In the genomic region with DNA sequence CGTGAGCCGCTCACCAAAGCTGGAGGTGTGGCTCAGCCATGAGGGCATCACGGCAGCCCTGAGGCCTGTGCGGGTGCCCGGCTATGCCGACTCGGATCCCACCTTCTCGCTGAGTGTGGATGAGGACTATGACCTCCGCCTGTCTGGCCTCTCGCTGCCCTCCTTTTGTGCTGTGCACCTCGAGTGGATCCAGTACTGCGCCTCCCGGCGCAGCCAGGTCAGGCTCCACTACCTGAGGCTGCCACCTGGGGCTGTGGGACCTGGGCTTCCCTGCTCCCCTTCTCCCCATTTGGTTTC, we compare ENCODE assay signal across 16 cellular contexts. TPM values are rescaled to one million over a fixed set of nuclear protein-coding genes. Genes with fewer than 3 reads are reported as not detected.
DNase-seq lines count a peak whose midpoint lies in the region; ATAC-seq and TF ChIP-seq lines count a peak whose summit lies in the region.
"Had no signal": no experiment of that assay in that cellular context is flagged by ENCODE, and none has a peak within 500 bp of the region (broad histone marks: within the 10 kb centered on the region; RNA-seq: fewer than 3 reads in every experiment).

No MANE protein-coding gene starts in this region.

- peak overlapping the region; percentile 66 for H3K27ac Mint-ChIP-seq in activated CD8-positive, alpha-beta memory T cell treated with anti-CD3 and anti-CD28 coated beads, Interleukin-2, amount 10 ng/mL, durations not matched to agents 7 days and 5 days
- peak overlapping the region; percentile 50 for H3K27ac Mint-ChIP-seq in CD4-positive, alpha-beta T cell
- H3K27ac Mint-ChIP-seq in activated T-helper 17 cell treated with anti-CD3 and anti-CD28 coated beads, Interleukin-2, amount 50 U/mL, for 72 hours: peak overlapping the region; percentile 81
- peak overlapping the region; percentile 91 to 92 for H3K27ac Mint-ChIP-seq in natural killer cell

- DNase-seq in activated CD8-positive, alpha-beta memory T cell treated with anti-CD3 and anti-CD28 coated beads, Interleukin-2, amount 10 ng/mL, durations not matched to agents 7 days and 5 days: no peak
- DNase-seq in activated CD8-positive, alpha-beta memory T cell treated with anti-CD3 and anti-CD28 coated beads, Interleukin-2, amount 50 U/mL, for 48 hours: no peak
- no peak for DNase-seq in CD4-positive, alpha-beta T cell
- DNase-seq in natural killer cell (no peak), Right ventricle myocardium inferior (ENCODE audit: missing footprints) (no peak)
- no peak for DNase-seq in activated CD4-positive, alpha-beta T cell treated with anti-CD3 and anti-CD28 coated beads for 4 hours
- DNase-seq: DMS 273 treated with DMSO at 0.1 percent for 48 hours, EL, MG63, NCI-H187 treated with DMSO at 0.1 percent for 48 hours, NCI-H446, NCI-H748 treated with DMSO at 0.1 percent for 48 hours, SHP77 had no signal

- CTCF ChIA-PET in activated CD8-positive, alpha-beta memory T cell treated with anti-CD3 and anti-CD28 coated beads, Interleukin-2, amount 10 ng/mL, durations not matched to agents 7 days and 5 days (lab: Charles Lee): interaction anchor here (0.9 kb wide), 1 partner anchor 18 kb away, joined by 3 read pairs; no protein-coding TSS in a partner anchor
- CTCF ChIA-PET in CD4-positive, alpha-beta T cell (lab: Charles Lee): interaction anchor here (0.6 to 1.2 kb wide), 2 partner anchors 10 to 77 kb away, joined by 3 read pairs; no protein-coding TSS in a partner anchor

- no peaks in the 10 kb centered on the region for H3K9me3 Mint-ChIP-seq in activated CD8-positive, alpha-beta memory T cell treated with anti-CD3 and anti-CD28 coated beads, Interleukin-2, amount 10 ng/mL, durations not matched to agents 7 days and 5 days (ENCODE audit: low read depth)
- no peaks in the 10 kb centered on the region for H3K9me3 Mint-ChIP-seq in CD4-positive, alpha-beta T cell
- no peaks in the 10 kb centered on the region for H3K9me3 Mint-ChIP-seq in activated T-helper 17 cell treated with anti-CD3 and anti-CD28 coated beads, Interleukin-2, amount 50 U/mL, for 72 hours
- H3K9me3 Mint-ChIP-seq in natural killer cell: no peaks in the 10 kb centered on the region

- H3K27ac ChIP-seq in CD4-positive, alpha-beta T cell (ENCODE audit: low read depth, low read length): no peak overlapping the region
- H3K27ac ChIP-seq: KMS-11 had no signal

- peaks cover 13% of the 10 kb centered on the region for H3K36me3 Mint-ChIP-seq in activated CD8-positive, alpha-beta memory T cell treated with anti-CD3 and anti-CD28 coated beads, Interleukin-2, amount 10 ng/mL, durations not matched to agents 7 days and 5 days
- peaks cover 63% of the 10 kb centered on the region for H3K36me3 Mint-ChIP-seq in CD4-positive, alpha-beta T cell (ENCODE audit: low read depth)
- H3K36me3 Mint-ChIP-seq in activated T-helper 17 cell treated with anti-CD3 and anti-CD28 coated beads, Interleukin-2, amount 50 U/mL, for 72 hours (ENCODE audit: low read depth): peaks cover 67% of the 10 kb centered on the region
- H3K36me3 Mint-ChIP-seq in natural killer cell: no peaks in the 10 kb centered on the region

- intact Hi-C loops in CD4-positive, alpha-beta T cell (cut with DNase I, micrococcal nuclease): no loop called here
- intact Hi-C loops in natural killer cell (cut with micrococcal nuclease): no loop called here
- intact Hi-C loops in Right ventricle myocardium inferior (cut with DNase I): no loop called here

- H3K4me3 Mint-ChIP-seq in activated CD8-positive, alpha-beta memory T cell treated with anti-CD3 and anti-CD28 coated beads, Interleukin-2, amount 10 ng/mL, durations not matched to agents 7 days and 5 days: no peak overlapping the region
- H3K4me3 Mint-ChIP-seq in CD4-positive, alpha-beta T cell: no peak overlapping the region
- no peak overlapping the region for H3K4me3 Mint-ChIP-seq in activated T-helper 17 cell treated with anti-CD3 and anti-CD28 coated beads, Interleukin-2, amount 50 U/mL, for 72 hours
- peak overlapping the region; percentile 71 for H3K4me3 Mint-ChIP-seq in natural killer cell

- H3K4me1 Mint-ChIP-seq in activated CD8-positive, alpha-beta memory T cell treated with anti-CD3 and anti-CD28 coated beads, Interleukin-2, amount 10 ng/mL, durations not matched to agents 7 days and 5 days: peaks cover 34% of the 10 kb centered on the region
- H3K4me1 Mint-ChIP-seq in CD4-positive, alpha-beta T cell (ENCODE audit: low read depth): peaks cover 34% of the 10 kb centered on the region
- no peaks in the 10 kb centered on the region for H3K4me1 Mint-ChIP-seq in activated T-helper 17 cell treated with anti-CD3 and anti-CD28 coated beads, Interleukin-2, amount 50 U/mL, for 72 hours
- peaks cover 32 to 36% of the 10 kb centered on the region in 2 donors for H3K4me1 Mint-ChIP-seq in natural killer cell

- POLR2A ChIA-PET in CD4-positive, alpha-beta T cell (lab: Charles Lee): interaction anchor here (0.7 to 1.6 kb wide), 3 partner anchors 19 to 29 kb away, joined by 3 to 6 read pairs (median 3); a partner anchor contains a TSS

- no peaks in the 10 kb centered on the region for H3K27me3 ChIP-seq in CD4-positive, alpha-beta T cell (ENCODE audit: control insufficient read depth, insufficient read depth, low read length)
- H3K27me3 ChIP-seq: MG63 had no signal

- no peaks in the 10 kb centered on the region for H3K9me3 ChIP-seq in CD4-positive, alpha-beta T cell (ENCODE audit: control insufficient read depth, low read length)
- H3K9me3 ChIP-seq: MG63 had no signal

- ATAC-seq in activated CD8-positive, alpha-beta memory T cell treated with anti-CD3 and anti-CD28 coated beads, Interleukin-2, amount 10 ng/mL, durations not matched to agents 7 days and 5 days: no peak
- ATAC-seq in CD4-positive, alpha-beta T cell (ENCODE audit: poor library complexity): no peak
- no peak for ATAC-seq in activated T-helper 17 cell treated with anti-CD3 and anti-CD28 coated beads, Interleukin-2, amount 50 U/mL, for 72 hours (replicated peaks)
- ATAC-seq in natural killer cell (peak in 2 of 3 donors; percentile 11 to 31), Right ventricle myocardium inferior (no peak), GM19351 (IDR thresholded peaks at IDR 0.05; ENCODE audit: unreplicated experiment) (no peak)

- no peaks in the 10 kb centered on the region for H3K27me3 Mint-ChIP-seq in activated CD8-positive, alpha-beta memory T cell treated with anti-CD3 and anti-CD28 coated beads, Interleukin-2, amount 10 ng/mL, durations not matched to agents 7 days and 5 days
- H3K27me3 Mint-ChIP-seq in CD4-positive, alpha-beta T cell: no peaks in the 10 kb centered on the region
- H3K27me3 Mint-ChIP-seq in activated T-helper 17 cell treated with anti-CD3 and anti-CD28 coated beads, Interleukin-2, amount 50 U/mL, for 72 hours: no peaks in the 10 kb centered on the region
- no peaks in the 10 kb centered on the region for H3K27me3 Mint-ChIP-seq in natural killer cell (ENCODE audit: low read depth in 2 of 2)

- TF ChIP-seq CTCF in CD4-positive, alpha-beta T cell (IDR thresholded peaks at IDR 0.05): no peak
- no peak for TF ChIP-seq CTCF in natural killer cell (IDR thresholded peaks at IDR 0.05)

RNA-seq across cellular contexts. Expression of a gene that starts 3.8 kb away (rescaled TPM):
- 100 to 1,000 TPM; 188 to 267 TPM for total RNA-seq in activated CD8-positive, alpha-beta memory T cell treated with anti-CD3 and anti-CD28 coated beads, Interleukin-2, amount 10 ng/mL, durations not matched to agents 7 days and 5 days
- total RNA-seq in CD4-positive, alpha-beta T cell: 100 to 1,000 TPM; 272 to 298 TPM
- 100 to 1,000 TPM; 135 to 144 TPM for total RNA-seq in activated T-helper 17 cell treated with anti-CD3 and anti-CD28 coated beads, Interleukin-2, amount 50 U/mL, for 72 hours
- total RNA-seq in natural killer cell: 100 to 1,000 TPM; 520 to 776 (median 743) TPM
- total RNA-seq in Right ventricle myocardium inferior: 28.2 TPM

RNA-seq across cellular contexts. Expression of a gene that starts 18.5 kb away (rescaled TPM):
- total RNA-seq in activated CD8-positive, alpha-beta memory T cell treated with anti-CD3 and anti-CD28 coated beads, Interleukin-2, amount 10 ng/mL, durations not matched to agents 7 days and 5 days: 10 to 100 TPM; 54.9 to 57.1 TPM
- total RNA-seq in CD4-positive, alpha-beta T cell: 10 to 100 TPM; 37.3 to 40.5 TPM
- total RNA-seq in activated T-helper 17 cell treated with anti-CD3 and anti-CD28 coated beads, Interleukin-2, amount 50 U/mL, for 72 hours: 10 to 100 TPM; 20.8 to 39.1 TPM
- total RNA-seq in natural killer cell (100 to 1,000 TPM; 101 to 105 (median 102) TPM), Right ventricle myocardium inferior (12.4 TPM)

RNA-seq across cellular contexts. Expression of a gene that starts 20.1 kb away (rescaled TPM):
- total RNA-seq in activated CD8-positive, alpha-beta memory T cell treated with anti-CD3 and anti-CD28 coated beads, Interleukin-2, amount 10 ng/mL, durations not matched to agents 7 days and 5 days: 10 to 100 TPM; 71.0 to 73.3 TPM
- 10 to 100 TPM; 45.2 to 45.8 TPM for total RNA-seq in CD4-positive, alpha-beta T cell
- 10 to 100 TPM; 64.9 to 83.2 TPM for total RNA-seq in activated T-helper 17 cell treated with anti-CD3 and anti-CD28 coated beads, Interleukin-2, amount 50 U/mL, for 72 hours
- total RNA-seq in natural killer cell (10 to 100 TPM; 85.3 to 94.5 (median 94.0) TPM), Right ventricle myocardium inferior (40.0 TPM)

RNA-seq across cellular contexts. Expression of a gene that starts 28.6 kb away (rescaled TPM):
- 10 to 100 TPM; 81.3 to 82.0 TPM for total RNA-seq in activated CD8-positive, alpha-beta memory T cell treated with anti-CD3 and anti-CD28 coated beads, Interleukin-2, amount 10 ng/mL, durations not matched to agents 7 days and 5 days
- 100 to 1,000 TPM; 379 to 382 TPM for total RNA-seq in CD4-positive, alpha-beta T cell
- total RNA-seq in activated T-helper 17 cell treated with anti-CD3 and anti-CD28 coated beads, Interleukin-2, amount 50 U/mL, for 72 hours: 100 to 1,000 TPM in 1 of 2 donors, 10 to 100 TPM in 1; 82.5 to 150 TPM
- total RNA-seq in natural killer cell (100 to 1,000 TPM; 319 to 380 (median 338) TPM), Right ventricle myocardium inferior (36.7 TPM)

RNA-seq across cellular contexts. Expression of a gene that starts 38.5 kb away (rescaled TPM):
- total RNA-seq in activated CD8-positive, alpha-beta memory T cell treated with anti-CD3 and anti-CD28 coated beads, Interleukin-2, amount 10 ng/mL, durations not matched to agents 7 days and 5 days: 1 to 10 TPM in 1 of 2 experiments, under 1 TPM in 1; 0.80 to 1.1 TPM
- total RNA-seq in CD4-positive, alpha-beta T cell: 1 to 10 TPM; 4.9 to 5.0 TPM
- under 1 TPM; 0.52 to 0.79 TPM for total RNA-seq in activated T-helper 17 cell treated with anti-CD3 and anti-CD28 coated beads, Interleukin-2, amount 50 U/mL, for 72 hours
- 10 to 100 TPM in 1 of 3 donors, 1 to 10 TPM in 2; 6.3 to 11.2 (median 7.1) TPM for total RNA-seq in natural killer cell
- 0.43 TPM for total RNA-seq in Right ventricle myocardium inferior

Comparison
In these comparisons a context has a peak if more than half of its experiments do, and no peak if none do; other contexts are left out.
1. ATAC-seq: peak in natural killer cell (2 of 3); none in activated CD8-positive, alpha-beta memory T cell treated with anti-CD3 and anti-CD28 coated beads, Interleukin-2, amount 10 ng/mL, durations not matched to agents 7 days and 5 days (single experiment), CD4-positive, alpha-beta T cell (single experiment), activated T-helper 17 cell treated with anti-CD3 and anti-CD28 coated beads, Interleukin-2, amount 50 U/mL, for 72 hours (single experiment), Right ventricle myocardium inferior (single experiment) and GM19351 (single experiment).
2. Peak in every context shown above with its lines, with median percentiles within 50 percentile points of each other: H3K27ac Mint-ChIP-seq.